11 cellular contexts compared by ENCODE assay signal in the genomic region with DNA sequence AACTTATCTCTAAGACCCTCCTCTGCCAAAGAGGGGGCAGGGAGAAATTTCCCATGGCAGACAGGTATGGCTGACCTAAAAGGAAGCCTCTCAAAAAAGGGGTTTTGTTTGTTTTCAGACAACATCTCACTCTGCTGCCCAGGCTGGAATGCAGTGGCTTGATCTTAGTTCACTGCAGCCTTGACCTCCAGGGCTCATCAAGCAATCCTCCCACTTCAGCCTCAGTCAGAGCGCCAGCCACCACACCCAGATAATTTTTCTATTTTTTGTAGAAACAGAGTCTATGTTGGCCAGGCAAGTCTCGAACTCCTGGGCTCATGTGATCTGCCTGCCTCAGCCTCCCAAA. TPM values are rescaled to one million over a fixed set of nuclear protein-coding genes. Genes with fewer than 3 reads are reported as not detected.
DNase-seq lines count a peak whose midpoint lies in the region; ATAC-seq, FAIRE-seq and TF ChIP-seq lines count a peak whose summit lies in the region.
"Had no signal": no experiment of that assay in that cellular context is flagged by ENCODE, and none has a peak within 500 bp of the region (broad histone marks: within the 10 kb centered on the region; RNA-seq: fewer than 3 reads in every experiment).

No MANE protein-coding gene starts in this region.

- H3K36me3 Mint-ChIP-seq in astrocyte (ENCODE audit: low read depth, unreplicated experiment): peaks cover 9% of the 10 kb centered on the region

- H3K4me3 ChIP-seq in right atrium auricular region (peak overlapping the region in 1 of 2 donors; percentile 87), astrocyte (ENCODE audit: insufficient read depth, low read depth, low read length) (peak overlapping the region; percentile 79), right lobe of liver (peak overlapping the region in 2 of 3 donors; percentile 1 to 10), vagina (peak overlapping the region in 1 of 2 donors; percentile 96)
- H3K4me3 ChIP-seq: thoracic aorta had no signal

- DNase-seq in right atrium auricular region (ENCODE audit: low spot score) (no peak), Right ventricle myocardium superior (no peak), astrocyte (ENCODE audit: low read depth) (no peak), right lobe of liver (peak in 1 of 3 donors; percentile 32), vagina (ENCODE audit: extremely low spot score in 2 of 2) (no peak), G401 (ENCODE audit: low spot score) (no peak), 8988T (no peak)
- DNase-seq: nucleus accumbens had no signal

- TF ChIP-seq CTCF in right atrium auricular region (IDR thresholded peaks at IDR 0.05) (no peak), astrocyte (IDR thresholded peaks at IDR 0.05; ENCODE audit: insufficient read depth, low read depth, low read length) (no peak), right lobe of liver (IDR thresholded peaks at IDR 0.05) (no peak), vagina (IDR thresholded peaks at IDR 0.05) (no peak)

- peaks cover 49% of the 10 kb centered on the region for H3K4me1 Mint-ChIP-seq in astrocyte (ENCODE audit: low read depth, unreplicated experiment)

- peaks cover 0 to 72% of the 10 kb centered on the region in 2 donors for H3K4me1 ChIP-seq in right atrium auricular region
- H3K4me1 ChIP-seq in astrocyte (ENCODE audit: insufficient read depth, low read length): peaks cover 27% of the 10 kb centered on the region
- H3K4me1 ChIP-seq in right lobe of liver: peaks cover 0 to 53% (median 8%) of the 10 kb centered on the region in 4 donors
- peaks cover 62% of the 10 kb centered on the region for H3K4me1 ChIP-seq in vagina

- FAIRE-seq in astrocyte (lab: Jason Lieb, UNC): no peak
- FAIRE-seq: H54 had no signal

- H3K27me3 Mint-ChIP-seq in astrocyte (ENCODE audit: low read depth, unreplicated experiment): no peaks in the 10 kb centered on the region

- H4K20me1 ChIP-seq in astrocyte (ENCODE audit: insufficient read depth, low read length): peaks cover 74% of the 10 kb centered on the region

- H2AFZ ChIP-seq in astrocyte (ENCODE audit: low read depth, low read length): no peak overlapping the region

- H3K27ac ChIP-seq in right atrium auricular region: peak overlapping the region; percentile 95 to 99
- H3K27ac ChIP-seq in astrocyte (ENCODE audit: low read depth, low read length): no peak overlapping the region
- H3K27ac ChIP-seq in right lobe of liver: no peak overlapping the region
- peak overlapping the region; percentile 99 for H3K27ac ChIP-seq in vagina
- H3K27ac ChIP-seq: thoracic aorta had no signal

- no peak for TF ChIP-seq POLR2A in right lobe of liver (IDR thresholded peaks at IDR 0.05)
- no peak for TF ChIP-seq POLR2A in vagina (IDR thresholded peaks at IDR 0.05)

- H3K9me3 ChIP-seq in right atrium auricular region (no peaks in the 10 kb centered on the region), astrocyte (ENCODE audit: insufficient read depth, low read depth, low read length) (no peaks in the 10 kb centered on the region), right lobe of liver (no peaks in the 10 kb centered on the region), vagina (no peaks in the 10 kb centered on the region)
- H3K9me3 ChIP-seq: thoracic aorta had no signal

- intact Hi-C loops in Right ventricle myocardium superior (cut with DNase I) (loop anchor here (10.0 kb wide), 1 partner anchor 111 kb away; no protein-coding TSS in a partner anchor), right lobe of liver (cut with DNase I) (no loop called here), vagina (cut with DNase I) (no loop called here)

- ATAC-seq in Right ventricle myocardium superior (ENCODE audit: poor library complexity) (no peak), right lobe of liver (no peak), GM21825 (IDR thresholded peaks at IDR 0.05; ENCODE audit: unreplicated experiment) (no peak)

- H3K4me2 ChIP-seq in astrocyte (ENCODE audit: low read length): peak overlapping the region; percentile 90

- in situ Hi-C loops in G401 (cut with HindIII; ENCODE audit: low sequenced_read_pairs): no loop called here

- H3K9ac ChIP-seq in astrocyte (ENCODE audit: low read length): peak overlapping the region; percentile 35

- H3K27ac Mint-ChIP-seq in astrocyte (ENCODE audit: unreplicated experiment): peak overlapping the region; percentile 70

- peaks cover 77% of the 10 kb centered on the region for H3K79me2 ChIP-seq in astrocyte (ENCODE audit: insufficient read depth, low read length)

- peak overlapping the region; percentile 91 for H3K4me3 Mint-ChIP-seq in astrocyte (ENCODE audit: unreplicated experiment)

- WGBS in right lobe of liver (ENCODE audit: insufficient coverage, low coverage, low lambda C conversion rate, missing lambda C conversion rate): 50% methylated on average over 1 of the region's 2 CpGs

- H3K9me3 Mint-ChIP-seq in astrocyte (ENCODE audit: unreplicated experiment): no peaks in the 10 kb centered on the region

- H3K36me3 ChIP-seq in right atrium auricular region (no peaks in the 10 kb centered on the region), astrocyte (ENCODE audit: insufficient read depth, low read length) (peaks cover 3% of the 10 kb centered on the region), right lobe of liver (peaks cover 0 to 11% (median 0%) of the 10 kb centered on the region in 4 donors), vagina (no peaks in the 10 kb centered on the region)
- H3K36me3 ChIP-seq: thoracic aorta had no signal

- H3K27me3 ChIP-seq in right atrium auricular region (no peaks in the 10 kb centered on the region), astrocyte (ENCODE audit: insufficient read depth, low read length) (no peaks in the 10 kb centered on the region), right lobe of liver (no peaks in the 10 kb centered on the region), vagina (no peaks in the 10 kb centered on the region)

RNA-seq across cellular contexts. Expression of gene EZR, which starts 3.8 kb away (rescaled TPM):
- total RNA-seq in right atrium auricular region (100 to 1,000 TPM; 161 to 197 TPM), Right ventricle myocardium superior (197 TPM), astrocyte (171 and 254 TPM in 2 replicates), right lobe of liver (100 to 1,000 TPM in 1 of 6 experiments, 10 to 100 TPM in 5; 26.4 to 161 (median 35.9) TPM), vagina (99.7 TPM)
- total RNA-seq in G401 (2014; rRNA removed; shearing (Covaris generic)): 206 and 261 TPM in 2 replicates

Comparison
In these comparisons a context has a peak if more than half of its experiments do, and no peak if none do; other contexts are left out.
1. H3K27ac ChIP-seq: peak in right atrium auricular region (2 of 2) and vagina (single experiment); none in astrocyte (single experiment) and right lobe of liver (0 of 3).